In the genomic region with DNA sequence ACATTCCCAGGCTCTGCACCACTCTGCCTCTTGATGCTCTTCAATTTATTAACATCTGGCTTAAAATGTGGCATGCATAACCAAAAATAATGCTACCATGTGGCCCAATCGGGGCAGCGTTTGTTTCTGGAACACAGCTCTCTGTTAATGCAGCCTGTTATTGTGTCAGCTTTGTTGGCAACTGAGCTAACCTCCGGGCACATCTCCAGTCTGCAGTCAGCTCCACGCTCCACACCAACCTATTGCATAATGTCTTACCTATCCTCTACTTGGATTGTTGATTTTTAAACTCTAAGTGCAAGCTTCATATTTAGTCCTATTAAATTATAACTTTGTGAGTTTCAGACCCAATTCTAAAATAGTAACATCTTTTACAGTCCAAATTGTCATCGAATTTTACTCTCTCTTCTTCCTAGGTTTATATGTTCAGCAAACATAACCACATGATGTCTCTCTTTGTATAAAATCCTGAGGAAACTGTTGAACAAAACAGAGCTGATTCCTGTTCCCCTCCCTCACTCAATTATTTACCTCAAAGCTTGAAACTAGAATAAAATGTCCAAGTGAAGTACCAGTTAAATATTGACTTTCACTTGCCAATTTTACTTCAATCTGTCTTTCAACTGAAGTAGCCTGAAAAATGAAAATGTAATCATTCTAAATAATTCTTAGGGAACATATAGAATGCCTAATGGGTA, we compare ENCODE assay signal across 10 cellular contexts.
DNase-seq lines count a peak whose midpoint lies in the region; ATAC-seq and TF ChIP-seq lines count a peak whose summit lies in the region.
"Had no signal": no experiment of that assay in that cellular context is flagged by ENCODE, and none has a peak within 500 bp of the region (broad histone marks: within the 10 kb centered on the region; RNA-seq: fewer than 3 reads in every experiment).

No MANE protein-coding gene starts in this region.

- ATAC-seq in HG03196 (IDR thresholded peaks at IDR 0.05; ENCODE audit: unreplicated experiment) = no peak
- no peak for ATAC-seq in GM21390 (IDR thresholded peaks at IDR 0.05; ENCODE audit: unreplicated experiment)
- ATAC-seq in activated CD8-positive, alpha-beta T cell treated with anti-CD3 and anti-CD28 coated beads for 36 hours = no peak

- intact Hi-C loops in lower leg skin (cut with DNase I; ENCODE audit: low total_unique reads) = no loop called here
- intact Hi-C loops in activated CD8-positive, alpha-beta T cell treated with anti-CD3 and anti-CD28 coated beads for 36 hours (cut with micrococcal nuclease) = no loop called here

- no peaks in the 10 kb centered on the region for H3K9me3 ChIP-seq in AG04450 (ENCODE audit: control insufficient read depth, insufficient read depth, low read length)

- H3K36me3 Mint-ChIP-seq in activated CD8-positive, alpha-beta T cell treated with anti-CD3 and anti-CD28 coated beads for 36 hours (ENCODE audit: low read depth) = no peaks in the 10 kb centered on the region

- no peaks in the 10 kb centered on the region for H3K4me1 Mint-ChIP-seq in activated CD8-positive, alpha-beta T cell treated with anti-CD3 and anti-CD28 coated beads for 36 hours (ENCODE audit: low read depth)

- H3K9me3 Mint-ChIP-seq in activated CD8-positive, alpha-beta T cell treated with anti-CD3 and anti-CD28 coated beads for 36 hours = no peaks in the 10 kb centered on the region

- no peak for TF ChIP-seq POLR2A in lower leg skin (IDR thresholded peaks at IDR 0.05)

- no peak overlapping the region for H3K27ac Mint-ChIP-seq in activated CD8-positive, alpha-beta T cell treated with anti-CD3 and anti-CD28 coated beads for 36 hours

- H3K27me3 Mint-ChIP-seq in activated CD8-positive, alpha-beta T cell treated with anti-CD3 and anti-CD28 coated beads for 36 hours = peaks cover 2% of the 10 kb centered on the region

- POLR2A ChIA-PET in AG04450 (lab: Yijun Ruan, JAX) = no interaction called here
- POLR2A ChIA-PET in activated CD8-positive, alpha-beta T cell treated with anti-CD3 and anti-CD28 coated beads for 36 hours (lab: Charles Lee) = no interaction called here

- 20 to 23% methylated on average over 5 of the region's 5 CpGs for WGBS in lower leg skin, 2 donors

- CTCF ChIA-PET in AG04450 (lab: Charles Lee) = interaction anchor here (0.6 to 0.9 kb wide), 3 partner anchors 14 to 34 kb away, joined by 4 read pairs; no protein-coding TSS in a partner anchor
- CTCF ChIA-PET in activated CD8-positive, alpha-beta T cell treated with anti-CD3 and anti-CD28 coated beads for 36 hours (lab: Charles Lee) = no interaction called here

- no peaks in the 10 kb centered on the region for H3K27me3 ChIP-seq in AG04450 (ENCODE audit: control insufficient read depth, insufficient read depth, low read length)

- peak; percentile 18 for DNase-seq in AG04450 (ENCODE audit: low read depth, low spot score)
- DNase-seq in M059J (ENCODE audit: low read depth) = peak; percentile 54
- DNase-seq in cardiac fibroblast (ENCODE audit: low read depth in 2 of 2) = peak; percentile 70 to 91
- peak; percentile 69 to 94 for DNase-seq in lower leg skin (ENCODE audit: low spot score in 2 of 2)
- no peak for DNase-seq in activated CD8-positive, alpha-beta memory T cell treated with anti-CD3 and anti-CD28 coated beads, Interleukin-2, amount 50 U/mL, for 48 hours
- DNase-seq in activated CD8-positive, alpha-beta T cell treated with anti-CD3 and anti-CD28 coated beads for 36 hours = no peak
- DNase-seq: DMS79, trophoblast cell had no signal

- H3K4me3 ChIP-seq in AG04450 (ENCODE audit: low read depth, low read length) (no peak overlapping the region), cardiac fibroblast (replicated peaks in 1 of 2; ENCODE audit: low read depth in 2 of 2, low read length in 2 of 2) (no peak overlapping the region), lower leg skin (ENCODE audit: low read depth, poor library complexity, severe bottlenecking) (no peak overlapping the region)

- TF ChIP-seq CTCF in AG04450 (IDR thresholded peaks at IDR 0.05; ENCODE audit: low read depth, low read length) = no peak
- no peak for TF ChIP-seq CTCF in cardiac fibroblast (IDR thresholded peaks at IDR 0.05; ENCODE audit: low read depth, low read length)
- no peak for TF ChIP-seq CTCF in lower leg skin (IDR thresholded peaks at IDR 0.05)
- no peak for TF ChIP-seq CTCF in activated CD8-positive, alpha-beta T cell treated with anti-CD3 and anti-CD28 coated beads for 36 hours (IDR thresholded peaks at IDR 0.05)

- H3K4me3 Mint-ChIP-seq in activated CD8-positive, alpha-beta T cell treated with anti-CD3 and anti-CD28 coated beads for 36 hours = no peak overlapping the region

- no peak overlapping the region for H3K27ac ChIP-seq in AG04450 (ENCODE audit: low read depth, low read length)

Comparison
In these comparisons a context has a peak if more than half of its experiments do, and no peak if none do; other contexts are left out.
1. DNase-seq: peak in AG04450 (single experiment), M059J (single experiment), cardiac fibroblast (2 of 2) and lower leg skin (2 of 2); none in activated CD8-positive, alpha-beta memory T cell treated with anti-CD3 and anti-CD28 coated beads, Interleukin-2, amount 50 U/mL, for 48 hours (single experiment) and activated CD8-positive, alpha-beta T cell treated with anti-CD3 and anti-CD28 coated beads for 36 hours (single experiment).